ENCODE assay signal across 17 cellular contexts in the genomic region with DNA sequence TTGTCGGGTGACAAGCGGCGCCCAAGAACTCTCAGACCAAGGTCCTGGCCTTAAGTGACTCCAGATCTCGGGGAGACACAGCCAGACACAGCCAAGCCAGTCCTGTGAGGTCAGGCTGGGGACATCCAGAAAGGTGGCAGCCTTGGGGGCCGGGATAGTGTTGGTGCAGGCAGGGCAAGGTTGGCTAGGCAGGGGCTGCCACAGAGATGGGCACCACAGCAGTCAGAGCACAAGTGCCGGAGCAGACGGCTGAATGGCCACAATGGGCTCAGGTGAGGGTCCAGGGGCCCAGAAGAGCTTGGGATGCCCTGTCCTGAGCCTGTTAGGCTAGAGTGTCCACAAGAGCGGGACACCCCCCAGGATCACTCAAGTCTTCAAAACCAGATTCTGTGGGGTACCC.
"Had no signal": no experiment of that assay in that cellular context is flagged by ENCODE, and none has a peak within 500 bp of the region (broad histone marks: within the 10 kb centered on the region; RNA-seq: fewer than 3 reads in every experiment).

No MANE protein-coding gene starts in this region.

- H3K27me3 Mint-ChIP-seq: effector memory CD8-positive, alpha-beta T cell; naive thymus-derived CD4-positive, alpha-beta T cell; type B pancreatic cell had no signal

- H3K9me3 Mint-ChIP-seq: effector memory CD8-positive, alpha-beta T cell; naive thymus-derived CD4-positive, alpha-beta T cell; type B pancreatic cell had no signal

- ATAC-seq: effector memory CD8-positive, alpha-beta T cell; gastroesophageal sphincter; left lobe of liver; naive thymus-derived CD4-positive, alpha-beta T cell; stimulated activated naive CD8-positive, alpha-beta T cell treated with anti-CD3 and anti-CD28 coated beads, Interleukin-15, Interleukin-2, amounts not matched to agents 100 U/mL and 50 U/mL, for 24 hours had no signal

- H3K9me3 ChIP-seq: esophagus squamous epithelium, gastroesophageal sphincter, neutrophil, suprapubic skin, thyroid gland had no signal

- H3K4me3 Mint-ChIP-seq: effector memory CD8-positive, alpha-beta T cell; naive thymus-derived CD4-positive, alpha-beta T cell; type B pancreatic cell had no signal

- DNase-seq: effector memory CD8-positive, alpha-beta T cell; esophagus squamous epithelium; foreskin fibroblast; glutamatergic neuron; islet precursor cell; mammary epithelial cell; naive thymus-derived CD4-positive, alpha-beta T cell; posterior cingulate gyrus; small intestine; stimulated activated CD4-positive, alpha-beta T cell treated with anti-CD3 and anti-CD28 coated beads, Interleukin-12 subunit alpha, Interleukin-12 subunit beta, amount 100 ng/mL, for 4 hours; stimulated activated naive CD8-positive, alpha-beta T cell treated with anti-CD3 and anti-CD28 coated beads, Interleukin-15, Interleukin-2, amounts not matched to agents 100 U/mL and 50 U/mL, for 24 hours; thyroid gland had no signal

- H3K27me3 ChIP-seq: esophagus squamous epithelium, gastroesophageal sphincter, neutrophil, suprapubic skin, thyroid gland had no signal

- H3K4me3 ChIP-seq: esophagus squamous epithelium, gastroesophageal sphincter, suprapubic skin, thyroid gland had no signal

- H3K27ac Mint-ChIP-seq: type B pancreatic cell had no signal

- H3K4me1 ChIP-seq: esophagus squamous epithelium, gastroesophageal sphincter, suprapubic skin, thyroid gland had no signal

- H3K27ac ChIP-seq: esophagus squamous epithelium, gastroesophageal sphincter, neutrophil, suprapubic skin, thyroid gland had no signal
